8 cellular contexts compared by ENCODE assay signal in genomic region chr2:230441188-230441897, GRCh38. TPM values are rescaled to one million over a fixed set of nuclear protein-coding genes. Genes with fewer than 3 reads are reported as not detected.
DNase-seq lines count a peak whose midpoint lies in the region; ATAC-seq and TF ChIP-seq lines count a peak whose summit lies in the region.

No MANE protein-coding gene starts in this region.

- H3K4me1 Mint-ChIP-seq in T-cell (peaks cover 46 to 67% (median 64%) of the 10 kb centered on the region in 3 donors), progenitor cell of endocrine pancreas (ENCODE audit: low read depth) (no peaks in the 10 kb centered on the region)

- DNase-seq in AG04449 (ENCODE audit: low read depth, low spot score): peak; percentile 36
- peak in 27 of 34 experiments; percentile 5 to 62 (median 25) for DNase-seq in T-cell
- peak; percentile 70 for DNase-seq in dermis blood vessel endothelial cell
- peak; percentile 19 to 30 for DNase-seq in stimulated activated CD8-positive, alpha-beta memory T cell treated with anti-CD3 and anti-CD28 coated beads, Interleukin-4, amount 100 ng/mL, for 1 hour (ENCODE audit: low read depth in 2 of 2, low spot score in 1 of 2)
- no peak for DNase-seq in SHP77 (lab: John Stamatoyannopoulos, UW)
- no peak for DNase-seq in SKM-1 (lab: John Stamatoyannopoulos, UW; ENCODE audit: unreplicated experiment)
- DNase-seq in progenitor cell of endocrine pancreas (ENCODE audit: low spot score, unreplicated experiment): no peak

- TF ChIP-seq CTCF in AG04449 (IDR thresholded peaks at IDR 0.05; ENCODE audit: insufficient read depth, low read length, missing control alignments) (no peak), progenitor cell of endocrine pancreas (IDR thresholded peaks at IDR 0.05; ENCODE audit: unreplicated experiment) (no peak)

- peaks cover 57% of the 10 kb centered on the region for H3K36me3 Mint-ChIP-seq in T-cell
- no peaks in the 10 kb centered on the region for H3K36me3 Mint-ChIP-seq in progenitor cell of endocrine pancreas (ENCODE audit: insufficient read depth)

- peak overlapping the region; percentile 85 to 91 for H3K27ac Mint-ChIP-seq in T-cell
- H3K27ac Mint-ChIP-seq in progenitor cell of endocrine pancreas: no peak overlapping the region

- ATAC-seq in GM19467 (IDR thresholded peaks at IDR 0.05; ENCODE audit: unreplicated experiment) (peak; percentile 72), T-cell (replicated peaks in 1 of 4) (peak; percentile 82 to 94 (median 90))

- CTCF ChIA-PET in AG04449 (lab: Yijun Ruan, JAX): no interaction called here
- CTCF ChIA-PET in T-cell (lab: Charles Lee): no interaction called here

- H3K4me3 Mint-ChIP-seq in T-cell (peak overlapping the region; percentile 35 to 61 (median 54)), progenitor cell of endocrine pancreas (ENCODE audit: low read depth) (no peak overlapping the region)

- POLR2A ChIA-PET in AG04449 (lab: Yijun Ruan, JAX) (no interaction called here), T-cell (lab: Charles Lee) (interaction anchor here in 1 of 2 donors (0.6 kb wide), 1 partner anchor 221 kb away, joined by 3 read pairs; the partner anchor contains the start of gene SP110)

- H3K4me3 ChIP-seq in AG04449 (ENCODE audit: low read depth, low read length): no peak overlapping the region

- H3K27me3 Mint-ChIP-seq in T-cell (no peaks in the 10 kb centered on the region), progenitor cell of endocrine pancreas (no peaks in the 10 kb centered on the region)

- H3K9me3 Mint-ChIP-seq in T-cell (peaks cover 2% of the 10 kb centered on the region in 3 donors), progenitor cell of endocrine pancreas (ENCODE audit: low read depth) (peaks cover 2% of the 10 kb centered on the region)

RNA-seq across cellular contexts. Expression of gene SP100, which starts 25.3 kb away (rescaled TPM):
- total RNA-seq in T-cell (100 to 1,000 TPM; 188 to 271 (median 217) TPM), dermis blood vessel endothelial cell (96.0 and 96.4 TPM in 2 replicates), progenitor cell of endocrine pancreas (2.3 and 4.1 TPM in 2 replicates)

Comparison
In these comparisons a context has a peak if more than half of its experiments do, and no peak if none do; other contexts are left out.
1. DNase-seq: peak in AG04449 (single experiment), T-cell (27 of 34), dermis blood vessel endothelial cell (single experiment) and stimulated activated CD8-positive, alpha-beta memory T cell treated with anti-CD3 and anti-CD28 coated beads, Interleukin-4, amount 100 ng/mL, for 1 hour (2 of 2); none in SHP77 (0 of 2), SKM-1 (single experiment) and progenitor cell of endocrine pancreas (single experiment).
2. RNA of gene SP100, which starts 25.3 kb away (total RNA-seq): 188 to 271 TPM in T-cell and 96.0 to 96.4 TPM in dermis blood vessel endothelial cell; 2.3 to 4.1 TPM in progenitor cell of endocrine pancreas; every median in the first group is over 10 times any median in the second.